In genomic region chr9:131607591-131607990, GRCh38 we compare ENCODE assay signal across 13 cellular contexts.
DNase-seq lines count a peak whose midpoint lies in the region; ATAC-seq and TF ChIP-seq lines count a peak whose summit lies in the region.
"Had no signal": no experiment of that assay in that cellular context is flagged by ENCODE, and none has a peak within 500 bp of the region (broad histone marks: within the 10 kb centered on the region; RNA-seq: fewer than 3 reads in every experiment).

No MANE protein-coding gene starts in this region.

- in situ Hi-C loops in mammary epithelial cell (cut with MboI; ENCODE audit: low sequenced_read_pairs in 2 of 2): loop anchor here in 1 of 2 donors (5.0 kb wide), 1 partner anchor 130 kb away; no protein-coding TSS in a partner anchor

- H3K4me3 Mint-ChIP-seq in MCF 10A (ENCODE audit: unreplicated experiment) (no peak overlapping the region), endodermal cell (no peak overlapping the region), neural progenitor cell (no peak overlapping the region)

- 85% methylated on average over 8 of the region's 8 CpGs for WGBS in mammary epithelial cell (ENCODE audit: low coverage, missing lambda C conversion rate)
- WGBS in endodermal cell (ENCODE audit: insufficient coverage in 1 of 2, insufficient read length in 1 of 2), 2 experiments: 91 to 93% methylated on average over 8 of the region's 8 CpGs

- H3K4me3 ChIP-seq in mammary epithelial cell (replicated peaks in 1 of 3; ENCODE audit: insufficient read depth in 1 of 3, low read depth in 2 of 3, low read length in 3 of 3) (no peak overlapping the region), endodermal cell (ENCODE audit: low read length) (no peak overlapping the region), neural progenitor cell (no peak overlapping the region), uterus (no peak overlapping the region), BE2C (ENCODE audit: low read depth, low read length) (no peak overlapping the region)
- H3K4me3 ChIP-seq: prostate gland, tibial nerve had no signal

- H3K79me2 ChIP-seq in mammary epithelial cell (ENCODE audit: insufficient read depth, low read length): no peaks in the 10 kb centered on the region
- H3K79me2 ChIP-seq in neural progenitor cell (ENCODE audit: low read depth): no peaks in the 10 kb centered on the region

- H3K36me3 Mint-ChIP-seq in MCF 10A (ENCODE audit: insufficient read depth, unreplicated experiment) (peaks cover 27% of the 10 kb centered on the region), endodermal cell (ENCODE audit: low read depth) (peaks cover 40% of the 10 kb centered on the region), neural progenitor cell (peaks cover 7% of the 10 kb centered on the region)

- intact Hi-C loops in MCF 10A (cut with micrococcal nuclease) (no loop called here), mammary epithelial cell (cut with micrococcal nuclease) (no loop called here), uterus (cut with DNase I; ENCODE audit: low total_unique reads) (no loop called here)

- H3K9me3 ChIP-seq in mammary epithelial cell (replicated peaks; ENCODE audit: insufficient read depth, low read length) (no peaks in the 10 kb centered on the region), endodermal cell (ENCODE audit: control insufficient read depth, low read length) (no peaks in the 10 kb centered on the region), neural progenitor cell (ENCODE audit: low read depth) (no peaks in the 10 kb centered on the region), uterus (no peaks in the 10 kb centered on the region), BE2C (no peaks in the 10 kb centered on the region)
- H3K9me3 ChIP-seq: prostate gland, tibial nerve had no signal

- TF ChIP-seq CTCF in MCF 10A (IDR thresholded peaks at IDR 0.05; ENCODE audit: unreplicated experiment) (no peak), mammary epithelial cell (conservative IDR thresholded peaks at IDR 0.05 in 1 of 2, IDR thresholded peaks at IDR 0.05 in 1 of 2; ENCODE audit: extremely low read depth in 1 of 2, insufficient read depth in 1 of 2, low read depth in 1 of 2, low read length in 2 of 2) (no peak), endodermal cell (conservative IDR thresholded peaks at IDR 0.05) (no peak), neural progenitor cell (IDR thresholded peaks at IDR 0.05) (no peak), uterus (IDR thresholded peaks at IDR 0.05) (no peak), BE2C (IDR thresholded peaks at IDR 0.05; ENCODE audit: low read depth, low read length) (no peak)

- H3K27ac Mint-ChIP-seq in MCF 10A (ENCODE audit: low read depth, unreplicated experiment) (peak overlapping the region; percentile 31), endodermal cell (peak overlapping the region; percentile 97), neural progenitor cell (peak overlapping the region; percentile 93)

- peaks cover 15% of the 10 kb centered on the region for H3F3A ChIP-seq in neural progenitor cell (ENCODE audit: low read depth)

- no peak overlapping the region for H3K4me2 ChIP-seq in mammary epithelial cell (ENCODE audit: insufficient read depth, low read depth, low read length)
- H3K4me2 ChIP-seq in neural progenitor cell: no peak overlapping the region

- no peaks in the 10 kb centered on the region for H3K27me3 ChIP-seq in mammary epithelial cell (ENCODE audit: insufficient read depth, low read length)
- no peaks in the 10 kb centered on the region for H3K27me3 ChIP-seq in endodermal cell (ENCODE audit: control insufficient read depth, insufficient read depth, low read length, poor library complexity, severe bottlenecking)
- no peaks in the 10 kb centered on the region for H3K27me3 ChIP-seq in neural progenitor cell
- H3K27me3 ChIP-seq in uterus: no peaks in the 10 kb centered on the region
- H3K27me3 ChIP-seq in BE2C: no peaks in the 10 kb centered on the region
- H3K27me3 ChIP-seq: tibial nerve had no signal

- no peaks in the 10 kb centered on the region for H3K27me3 Mint-ChIP-seq in MCF 10A (ENCODE audit: insufficient read depth, unreplicated experiment)
- H3K27me3 Mint-ChIP-seq in endodermal cell (ENCODE audit: insufficient read depth): no peaks in the 10 kb centered on the region
- peaks cover 10% of the 10 kb centered on the region for H3K27me3 Mint-ChIP-seq in neural progenitor cell (ENCODE audit: insufficient read depth, low read depth)

- DNase-seq in MCF 10A (ENCODE audit: unreplicated experiment): no peak
- DNase-seq in mammary epithelial cell: no peak
- no peak for DNase-seq in endodermal cell
- DNase-seq in neural progenitor cell (ENCODE audit: low spot score): no peak
- no peak for DNase-seq in uterus
- no peak for DNase-seq in AG20443 (ENCODE audit: low spot score)
- no peak for DNase-seq in BE2C
- DNase-seq: DMS153; effector CD4-positive, alpha-beta T cell; NCI-H2171 had no signal

- no peak for ATAC-seq in HG02759 (IDR thresholded peaks at IDR 0.05; ENCODE audit: unreplicated experiment)

- H4K20me1 ChIP-seq in mammary epithelial cell (ENCODE audit: insufficient read depth, low read length) (no peaks in the 10 kb centered on the region), neural progenitor cell (ENCODE audit: low read depth) (no peaks in the 10 kb centered on the region)

- CTCF ChIA-PET in MCF 10A (lab: Yijun Ruan, JAX) (interaction anchor here (1.0 to 5.2 kb wide), 4 partner anchors 13 to 140 kb away, joined by 3 to 43 read pairs (median 8); partner anchors contain the start of gene RAPGEF1), mammary epithelial cell (lab: Charles Lee; ENCODE audit: low non-redundant PET) (no interaction called here)

- no peak overlapping the region for H2AFZ ChIP-seq in mammary epithelial cell (ENCODE audit: low read depth, low read length)
- H2AFZ ChIP-seq in neural progenitor cell (replicated peaks): no peak overlapping the region

- H3K27ac ChIP-seq in mammary epithelial cell (ENCODE audit: insufficient read depth, low read depth, low read length) (no peak overlapping the region), endodermal cell (ENCODE audit: low read depth, low read length) (no peak overlapping the region), neural progenitor cell (no peak overlapping the region), uterus (peak overlapping the region; percentile 85 to 97)

- no TSS peak for BruUV-seq in MCF 10A (replicated peaks; lab: Mats Ljungman, UMichigan)
- no TSS peak for BruUV-seq in mammary epithelial cell (replicated peaks; lab: Mats Ljungman, UMichigan)

- POLR2A ChIA-PET in MCF 10A (lab: Yijun Ruan, JAX): interaction anchor here (0.9 to 5.5 kb wide), 4 partner anchors 27 to 235 kb away, joined by 3 to 44 read pairs (median 12); partner anchors contain the start of gene RAPGEF1

- no peak for TF ChIP-seq POLR2A in uterus (IDR thresholded peaks at IDR 0.05)

- H3K9me3 Mint-ChIP-seq in MCF 10A (ENCODE audit: unreplicated experiment) (no peaks in the 10 kb centered on the region), endodermal cell (no peaks in the 10 kb centered on the region), neural progenitor cell (no peaks in the 10 kb centered on the region)

- H3K4me1 ChIP-seq in mammary epithelial cell (ENCODE audit: insufficient read depth, low read length) (peaks cover 36% of the 10 kb centered on the region), endodermal cell (ENCODE audit: control insufficient read depth, insufficient read depth, low read length) (peaks cover 10% of the 10 kb centered on the region), neural progenitor cell (peaks cover 27% of the 10 kb centered on the region), uterus (peaks cover 17 to 23% of the 10 kb centered on the region in 2 donors), BE2C (no peaks in the 10 kb centered on the region)

- dilution Hi-C loops in mammary epithelial cell (cut with HindIII; ENCODE audit: low sequenced_read_pairs): no loop called here

- H3K4me1 Mint-ChIP-seq in MCF 10A (ENCODE audit: insufficient read depth, unreplicated experiment) (peaks cover 29% of the 10 kb centered on the region), endodermal cell (peaks cover 19% of the 10 kb centered on the region), neural progenitor cell (peaks cover 28% of the 10 kb centered on the region)

- H3K9ac ChIP-seq in mammary epithelial cell (ENCODE audit: insufficient read depth, low read length): no peak overlapping the region
- no peak overlapping the region for H3K9ac ChIP-seq in endodermal cell (ENCODE audit: extremely low read depth, low read length, poor library complexity, severe bottlenecking)
- no peak overlapping the region for H3K9ac ChIP-seq in neural progenitor cell

- no peaks in the 10 kb centered on the region for H3K36me3 ChIP-seq in mammary epithelial cell (ENCODE audit: insufficient read depth, low read length)
- peaks cover 5% of the 10 kb centered on the region for H3K36me3 ChIP-seq in endodermal cell (ENCODE audit: control insufficient read depth, insufficient read depth, low read length)
- no peaks in the 10 kb centered on the region for H3K36me3 ChIP-seq in neural progenitor cell
- H3K36me3 ChIP-seq in uterus: no peaks in the 10 kb centered on the region
- no peaks in the 10 kb centered on the region; the same call in 1 of the 2 replicates for H3K36me3 ChIP-seq in BE2C
- H3K36me3 ChIP-seq: prostate gland had no signal

Comparison
In these comparisons a context has a peak if more than half of its experiments do, and no peak if none do; other contexts are left out.
1. H3K27ac Mint-ChIP-seq: peak in every context shown above with its lines; median percentile 97 in endodermal cell; 93 in neural progenitor cell; 31 in MCF 10A.
2. H3K27ac ChIP-seq: peak in uterus (2 of 2); none in mammary epithelial cell (single experiment), endodermal cell (single experiment) and neural progenitor cell (single experiment).